11 cellular contexts compared by ENCODE assay signal in genomic region chr15:79593119-79593869, GRCh38.
DNase-seq lines count a peak whose midpoint lies in the region; FAIRE-seq and TF ChIP-seq lines count a peak whose summit lies in the region.
"Had no signal": no experiment of that assay in that cellular context is flagged by ENCODE, and none has a peak within 500 bp of the region (broad histone marks: within the 10 kb centered on the region; RNA-seq: fewer than 3 reads in every experiment).

No MANE protein-coding gene starts in this region.

- no peaks in the 10 kb centered on the region for H3K9me3 Mint-ChIP-seq in progenitor cell of endocrine pancreas (ENCODE audit: low read depth)
- peaks cover 0 to 2% (median 0%) of the 10 kb centered on the region in 6 donors for H3K9me3 Mint-ChIP-seq in immature natural killer cell
- H3K9me3 Mint-ChIP-seq: activated CD4-positive, alpha-beta memory T cell treated with anti-CD3 and anti-CD28 coated beads, Interleukin-2, amount 10 ng/mL, durations not matched to agents 7 days and 5 days had no signal

- H3K27ac Mint-ChIP-seq in progenitor cell of endocrine pancreas (no peak overlapping the region), immature natural killer cell (no peak overlapping the region)
- H3K27ac Mint-ChIP-seq: activated CD4-positive, alpha-beta memory T cell treated with anti-CD3 and anti-CD28 coated beads, Interleukin-2, amount 10 ng/mL, durations not matched to agents 7 days and 5 days had no signal

- in situ Hi-C loops in GM13977 (cut with MboI; ENCODE audit: low pct_unique_long_range_greater_than_20kb, low sequenced_read_pairs, unreplicated experiment): no loop called here

- no peaks in the 10 kb centered on the region for H3K9me1 ChIP-seq in endothelial cell of umbilical vein (replicated peaks; ENCODE audit: control insufficient read depth, extremely low read depth, insufficient read depth, low read length)

- H3K4me1 Mint-ChIP-seq in progenitor cell of endocrine pancreas (ENCODE audit: low read depth): peaks cover 6% of the 10 kb centered on the region
- H3K4me1 Mint-ChIP-seq in immature natural killer cell: no peaks in the 10 kb centered on the region
- H3K4me1 Mint-ChIP-seq: activated CD4-positive, alpha-beta memory T cell treated with anti-CD3 and anti-CD28 coated beads, Interleukin-2, amount 10 ng/mL, durations not matched to agents 7 days and 5 days had no signal

- dilution Hi-C loops in endothelial cell of umbilical vein (cut with MboI; ENCODE audit: extremely low pct_ligation_motif_present, low sequenced_read_pairs): no loop called here

- no peak for FAIRE-seq in endothelial cell of umbilical vein (lab: Jason Lieb, UNC)

- H3K4me1 ChIP-seq in OCI-LY1 (ENCODE audit: insufficient read depth, low read length, severe bottlenecking) (no peaks in the 10 kb centered on the region), endothelial cell of umbilical vein (ENCODE audit: control insufficient read depth, extremely low read depth, insufficient read depth, low read length) (no peaks in the 10 kb centered on the region)

- H3K9me3 ChIP-seq in OCI-LY1 (ENCODE audit: low read length) (no peaks in the 10 kb centered on the region), endothelial cell of umbilical vein (replicated peaks; ENCODE audit: control insufficient read depth, insufficient read depth, low read length) (no peaks in the 10 kb centered on the region)

- no peak overlapping the region for H3K4me3 Mint-ChIP-seq in progenitor cell of endocrine pancreas (ENCODE audit: low read depth)
- no peak overlapping the region for H3K4me3 Mint-ChIP-seq in immature natural killer cell
- H3K4me3 Mint-ChIP-seq: activated CD4-positive, alpha-beta memory T cell treated with anti-CD3 and anti-CD28 coated beads, Interleukin-2, amount 10 ng/mL, durations not matched to agents 7 days and 5 days had no signal

- H3K9me2 ChIP-seq in OCI-LY1 (ENCODE audit: low read depth, low read length): no peaks in the 10 kb centered on the region

- POLR2A ChIA-PET in endothelial cell of umbilical vein (lab: Charles Lee): no interaction called here

- TF ChIP-seq POLR2A in endothelial cell of umbilical vein (IDR thresholded peaks at IDR 0.05; ENCODE audit: low read depth, low read length): no peak

- no peak overlapping the region for H3K4me2 ChIP-seq in OCI-LY1 (ENCODE audit: low read length)
- H3K4me2 ChIP-seq in endothelial cell of umbilical vein (ENCODE audit: insufficient read depth, low read length): no peak overlapping the region

- H3K4me3 ChIP-seq in OCI-LY1 (ENCODE audit: low read depth, low read length, poor library complexity, severe bottlenecking): no peak overlapping the region
- H3K4me3 ChIP-seq in endothelial cell of umbilical vein (replicated peaks in 1 of 3; ENCODE audit: insufficient read depth in 1 of 3, low read depth in 1 of 3, low read length in 3 of 3): no peak overlapping the region

- no peaks in the 10 kb centered on the region for H3F3A ChIP-seq in OCI-LY1 (ENCODE audit: insufficient read depth, low read length)

- BruUV-seq in endothelial cell of umbilical vein (replicated peaks; lab: Mats Ljungman, UMichigan): no TSS peak

- intact Hi-C loops in endothelial cell of umbilical vein (cut with micrococcal nuclease): no loop called here

- TF ChIP-seq CTCF in OCI-LY1 (IDR thresholded peaks at IDR 0.05; ENCODE audit: low read length) (peak; percentile 26; the same call in 1 of the 2 replicates), endothelial cell of umbilical vein (IDR thresholded peaks at IDR 0.05; ENCODE audit: extremely low read depth in 1 of 2, insufficient read depth in 1 of 2, low read depth in 1 of 2, low read length in 2 of 2) (no peak), progenitor cell of endocrine pancreas (IDR thresholded peaks at IDR 0.05; ENCODE audit: unreplicated experiment) (peak; percentile 43), GM13977 (IDR thresholded peaks at IDR 0.05; ENCODE audit: extremely low read depth, insufficient read depth, missing control alignments) (no peak)

- H3K9ac ChIP-seq in OCI-LY1 (ENCODE audit: low read length) (no peak overlapping the region), endothelial cell of umbilical vein (replicated peaks; ENCODE audit: extremely low read depth, insufficient read depth, low read length) (no peak overlapping the region)

- H4K20me1 ChIP-seq in OCI-LY1 (ENCODE audit: insufficient read depth, low read length) (no peaks in the 10 kb centered on the region), endothelial cell of umbilical vein (replicated peaks; ENCODE audit: control insufficient read depth, extremely low read depth, insufficient read depth, low read length) (no peaks in the 10 kb centered on the region)

- H3K27me3 ChIP-seq in OCI-LY1 (ENCODE audit: insufficient read depth, low read length) (peaks cover 4% of the 10 kb centered on the region; the same call in 1 of the 2 replicates), endothelial cell of umbilical vein (ENCODE audit: control insufficient read depth in 2 of 2, insufficient read depth in 2 of 2, low read length in 2 of 2) (no peaks in the 10 kb centered on the region)

- no peak overlapping the region for H3K27ac ChIP-seq in OCI-LY1 (ENCODE audit: low read depth, low read length, poor library complexity, severe bottlenecking)
- H3K27ac ChIP-seq in endothelial cell of umbilical vein (ENCODE audit: insufficient read depth, low read depth, low read length): no peak overlapping the region

- no peaks in the 10 kb centered on the region for H3K79me2 ChIP-seq in OCI-LY1 (ENCODE audit: insufficient read depth, low read length)
- H3K79me2 ChIP-seq in endothelial cell of umbilical vein (ENCODE audit: control insufficient read depth, insufficient read depth, low read length): no peaks in the 10 kb centered on the region

- H2AFZ ChIP-seq in OCI-LY1 (ENCODE audit: low read length) (no peak overlapping the region), endothelial cell of umbilical vein (ENCODE audit: low read depth, low read length) (no peak overlapping the region)

- peak; percentile 6 for DNase-seq in NCI-H146 (lab: John Stamatoyannopoulos, UW)
- no peak for DNase-seq in NCI-H146 treated with DMSO at 0.1 percent for 48 hours (lab: John Stamatoyannopoulos, UW; ENCODE audit: unreplicated experiment)
- DNase-seq in endothelial cell of umbilical vein (ENCODE audit: low read depth, low spot score): peak; percentile 3
- no peak for DNase-seq in progenitor cell of endocrine pancreas (ENCODE audit: low spot score, unreplicated experiment)
- no peak for DNase-seq in DMS153 (lab: John Stamatoyannopoulos, UW)
- no peak for DNase-seq in GM13977 (ENCODE audit: low spot score)
- DNase-seq in immature natural killer cell: no peak
- DNase-seq: activated CD4-positive, alpha-beta memory T cell treated with anti-CD3 and anti-CD28 coated beads, Interleukin-2, amount 10 ng/mL, durations not matched to agents 7 days and 5 days; AML-193; anterior cingulate cortex had no signal

- CTCF ChIA-PET in endothelial cell of umbilical vein (lab: Charles Lee): interaction anchor here (1.4 to 5.7 kb wide), 3 partner anchors 13 to 254 kb away, joined by 3 to 39 read pairs (median 26); no protein-coding TSS in a partner anchor

- H3K27me3 Mint-ChIP-seq in progenitor cell of endocrine pancreas (peaks cover 10% of the 10 kb centered on the region), immature natural killer cell (ENCODE audit: low read depth in 3 of 3) (peaks cover 3 to 13% (median 8%) of the 10 kb centered on the region in 3 donors)

- no peaks in the 10 kb centered on the region for H3K36me3 Mint-ChIP-seq in progenitor cell of endocrine pancreas (ENCODE audit: insufficient read depth)
- no peaks in the 10 kb centered on the region for H3K36me3 Mint-ChIP-seq in immature natural killer cell

- H3K36me3 ChIP-seq in OCI-LY1 (ENCODE audit: insufficient read depth, low read length) (no peaks in the 10 kb centered on the region), endothelial cell of umbilical vein (ENCODE audit: control insufficient read depth in 2 of 2, extremely low read depth in 1 of 2, insufficient read depth in 2 of 2, low read length in 2 of 2) (no peaks in the 10 kb centered on the region)

TF ChIP-seq in endothelial cell of umbilical vein, 7 proteins besides CTCF, POLR2A, EP300 and RAD21:
- no peak for TF ChIP-seq FOS (IDR thresholded peaks at IDR 0.05; ENCODE audit: borderline replicate concordance, insufficient read depth, low read length)
TF ChIP-seq in endothelial cell of umbilical vein: peak in this region for 0.

Comparison
In these comparisons a context has a peak if more than half of its experiments do, and no peak if none do; other contexts are left out.
1. DNase-seq: peak in NCI-H146 (single experiment) and endothelial cell of umbilical vein (single experiment); none in NCI-H146 treated with DMSO at 0.1 percent for 48 hours (single experiment), progenitor cell of endocrine pancreas (single experiment), DMS153 (single experiment), GM13977 (single experiment) and immature natural killer cell (0 of 3).
2. CTCF ChIP-seq: peak in OCI-LY1 (single experiment) and progenitor cell of endocrine pancreas (single experiment); none in endothelial cell of umbilical vein (0 of 2) and GM13977 (single experiment).